ENCODE assay signal across 13 cellular contexts in the genomic region with DNA sequence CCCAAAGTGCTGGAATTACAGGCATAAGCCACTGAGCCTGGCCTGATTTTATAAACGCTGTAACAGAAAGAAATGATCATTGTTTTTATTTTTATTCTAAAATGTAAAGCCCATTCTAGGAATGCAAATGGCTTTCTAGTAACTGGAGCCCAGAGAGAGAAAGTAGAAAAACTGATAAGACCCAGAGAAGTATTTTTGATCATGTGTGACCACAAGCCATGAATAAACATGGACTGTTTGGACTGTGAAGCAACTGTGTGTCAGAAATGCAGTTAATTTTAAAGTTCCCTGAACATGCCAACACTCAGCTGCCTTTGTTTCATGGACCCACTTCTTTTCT. TPM values are rescaled to one million over a fixed set of nuclear protein-coding genes. Genes with fewer than 3 reads are reported as not detected.
A peak's percentile ranks its signal among the peaks of the same experiment; 100 is the strongest.
DNase-seq lines count a peak whose midpoint lies in the region; ATAC-seq, FAIRE-seq and TF ChIP-seq lines count a peak whose summit lies in the region.
"Had no signal": no experiment of that assay in that cellular context is flagged by ENCODE, and none has a peak within 500 bp of the region (broad histone marks: within the 10 kb centered on the region; RNA-seq: fewer than 3 reads in every experiment).

No MANE protein-coding gene starts in this region.

- ATAC-seq in Right ventricle myocardium superior (ENCODE audit: poor library complexity): no peak
- peak; percentile 44 to 67 (median 54) for ATAC-seq in pancreas
- ATAC-seq in GM18505 (IDR thresholded peaks at IDR 0.05; ENCODE audit: unreplicated experiment): no peak
- no peak for ATAC-seq in HG03439 (IDR thresholded peaks at IDR 0.05; ENCODE audit: unreplicated experiment)

- DNase-seq in left ventricle myocardium inferior: no peak
- DNase-seq in Right ventricle myocardium superior: no peak
- DNase-seq in coronary artery (ENCODE audit: low spot score): no peak
- no peak for DNase-seq in pancreas
- DNase-seq in vagina (ENCODE audit: extremely low spot score in 2 of 2): no peak
- no peak for DNase-seq in GM19239 (ENCODE audit: insufficient read length, low spot score)
- DNase-seq: esophagus squamous epithelium, NCI-H1048 had no signal

- H3K36me3 ChIP-seq in left ventricle myocardium inferior (no peaks in the 10 kb centered on the region), pancreas (no peaks in the 10 kb centered on the region), vagina (no peaks in the 10 kb centered on the region)
- H3K36me3 ChIP-seq: esophagus squamous epithelium, HAP-1 had no signal

- intact Hi-C loops in left ventricle myocardium inferior (cut with micrococcal nuclease): no loop called here
- intact Hi-C loops in Right ventricle myocardium superior (cut with DNase I): no loop called here
- intact Hi-C loops in pancreas (cut with DNase I): no loop called here
- intact Hi-C loops in vagina (cut with DNase I): no loop called here

- H3K4me3 ChIP-seq in left ventricle myocardium inferior (no peak overlapping the region), coronary artery (no peak overlapping the region), pancreas (no peak overlapping the region), vagina (no peak overlapping the region)
- H3K4me3 ChIP-seq: esophagus squamous epithelium, HAP-1 had no signal

- H3K4me1 ChIP-seq in left ventricle myocardium inferior: peaks cover 31% of the 10 kb centered on the region
- peaks cover 14 to 37% (median 19%) of the 10 kb centered on the region in 3 donors for H3K4me1 ChIP-seq in pancreas
- H3K4me1 ChIP-seq in vagina: peaks cover 31% of the 10 kb centered on the region

- no peak for FAIRE-seq in pancreas (lab: Jason Lieb, UNC)
- no peak for FAIRE-seq in GM19239 (lab: Jason Lieb, UNC)
- FAIRE-seq: HTR-8/SVneo had no signal

- H3K9me3 ChIP-seq in left ventricle myocardium inferior (replicated peaks) (no peaks in the 10 kb centered on the region), pancreas (no peaks in the 10 kb centered on the region), vagina (no peaks in the 10 kb centered on the region)
- H3K9me3 ChIP-seq: esophagus squamous epithelium, HAP-1 had no signal

- TF ChIP-seq CTCF in left ventricle myocardium inferior (IDR thresholded peaks at IDR 0.05; ENCODE audit: borderline replicate concordance) (no peak), coronary artery (IDR thresholded peaks at IDR 0.05) (no peak), pancreas (IDR thresholded peaks at IDR 0.05) (no peak), vagina (IDR thresholded peaks at IDR 0.05) (no peak)

- no peak for TF ChIP-seq POLR2A in vagina (IDR thresholded peaks at IDR 0.05)
- no peak for TF ChIP-seq POLR2A in GM18505 (IDR thresholded peaks at IDR 0.05; ENCODE audit: borderline replicate concordance, extremely low read depth, insufficient read depth, insufficient read length)

- 47 to 48% methylated on average over 1 of the region's 1 CpG for WGBS in pancreas, 2 donors

- H3K27ac ChIP-seq in left ventricle myocardium inferior (replicated peaks) (peak overlapping the region; percentile 71), coronary artery (peak overlapping the region; percentile 53 to 57), pancreas (peak overlapping the region in 2 of 4 donors; percentile 27 to 63), vagina (peak overlapping the region; percentile 44)
- H3K27ac ChIP-seq: RWPE1 had no signal

- H3K27me3 ChIP-seq in left ventricle myocardium inferior (ENCODE audit: low read depth) (no peaks in the 10 kb centered on the region), pancreas (no peaks in the 10 kb centered on the region), vagina (no peaks in the 10 kb centered on the region)
- H3K27me3 ChIP-seq: esophagus squamous epithelium had no signal

RNA-seq across cellular contexts. Expression of a gene that starts 39.7 kb away (rescaled TPM):
- total RNA-seq in left ventricle myocardium inferior (42.1 TPM), Right ventricle myocardium superior (45.0 TPM), pancreas (10 to 100 TPM in 4 of 6 donors, 1 to 10 TPM in 2; 7.7 to 14.6 (median 12.1) TPM), vagina (25.0 TPM)
- polyA plus RNA-seq in pancreas: 1 to 10 TPM; 6.0 to 9.7 TPM

Comparison
In these comparisons a context has a peak if more than half of its experiments do, and no peak if none do; other contexts are left out.
1. ATAC-seq: peak in pancreas (4 of 4); none in Right ventricle myocardium superior (single experiment), GM18505 (single experiment) and HG03439 (single experiment).